ENCODE assay signal across 7 cellular contexts in genomic region chr4:5708171-5708828, GRCh38. TPM values are rescaled to one million over a fixed set of nuclear protein-coding genes. Genes with fewer than 3 reads are reported as not detected.
DNase-seq lines count a peak whose midpoint lies in the region; ATAC-seq and TF ChIP-seq lines count a peak whose summit lies in the region.

TSS of gene EVC2 (minus strand) at chr4:5708559. CDS start at chr4:5708513, 46 bp downstream.

- no peak within 1 kb of the TSS for H3K23ac ChIP-seq in H9 (ENCODE audit: insufficient read length, low read depth, low read length)

- peaks cover 23% of the 10 kb centered on the region for H3K23me2 ChIP-seq in H9 (ENCODE audit: insufficient read length, low read depth, low read length, poor library complexity, severe bottlenecking)

- H3K27me3 ChIP-seq in H9 (ENCODE audit: insufficient read depth, low read length) (peaks cover 5% of the 10 kb centered on the region; the same call in 1 of the 2 replicates), muscle layer of duodenum (ENCODE audit: low read depth, low read length) (no peaks in the 10 kb centered on the region), uterus (no peaks in the 10 kb centered on the region)

- H3K9ac ChIP-seq in H9 (ENCODE audit: extremely low read depth, insufficient read length, low read length): no peak within 1 kb of the TSS

- H3K79me2 ChIP-seq in H9 (ENCODE audit: insufficient read depth, low read length): no peaks in the 10 kb centered on the region; the same call in 1 of the 2 replicates

- ATAC-seq in HG03175 (IDR thresholded peaks at IDR 0.05; ENCODE audit: unreplicated experiment): no peak

- peak; percentile 26 to 65 for TF ChIP-seq POLR2A in uterus (IDR thresholded peaks at IDR 0.05)

- H4K20me1 ChIP-seq in H9 (ENCODE audit: control insufficient read depth, insufficient read depth, insufficient read length): no peaks in the 10 kb centered on the region

- no peak within 1 kb of the TSS for H2AK5ac ChIP-seq in H9 (ENCODE audit: insufficient read length, low read length)

- intact Hi-C loops in uterus (cut with DNase I; ENCODE audit: low total_unique reads): no loop called here

- H3K4me3 Mint-ChIP-seq in H9: peak within 1 kb of the TSS; percentile 73 to 77

- H2AFZ ChIP-seq in H9 (ENCODE audit: low read length): no peak within 1 kb of the TSS

- H3K56ac ChIP-seq in H9 (ENCODE audit: insufficient read length, low read depth, low read length): no peak within 1 kb of the TSS

- H3K27ac Mint-ChIP-seq in H9: no peak within 1 kb of the TSS

- no peak within 1 kb of the TSS for H4K91ac ChIP-seq in H9 (ENCODE audit: insufficient read length, low read depth, low read length)

- H3K79me1 ChIP-seq in H9 (ENCODE audit: insufficient read depth, low read depth, low read length, poor library complexity, severe bottlenecking): no peaks in the 10 kb centered on the region

- no peak within 1 kb of the TSS for H2BK15ac ChIP-seq in H9 (ENCODE audit: low read depth, low read length)

- no CpG with 5 or more reads among the region's 62 CpGs for WGBS in H9 (ENCODE audit: extremely low coverage, insufficient read length, low lambda C conversion rate)

- no peak within 1 kb of the TSS for H2BK5ac ChIP-seq in H9 (ENCODE audit: insufficient read length, low read length)

- peaks cover 0 to 9% of the 10 kb centered on the region in 2 donors for H3K36me3 ChIP-seq in muscle layer of duodenum (ENCODE audit: control insufficient read depth in 1 of 2, insufficient read depth in 2 of 2, low read length in 2 of 2)
- H3K36me3 ChIP-seq in uterus: no peaks in the 10 kb centered on the region

- no peak within 1 kb of the TSS for H3K18ac ChIP-seq in H9 (ENCODE audit: insufficient read length, low read depth, low read length)

- H3K9me3 Mint-ChIP-seq in H9: peaks cover 15 to 17% of the 10 kb centered on the region in 2 experiments

- no peak within 1 kb of the TSS for H2BK120ac ChIP-seq in H9 (ENCODE audit: low read depth, low read length, poor library complexity, severe bottlenecking)

- DNase-seq in H9: peak; percentile 65
- peak; percentile 68 for DNase-seq in activated CD8-positive, alpha-beta memory T cell treated with anti-CD3 and anti-CD28 coated beads, Interleukin-2, amount 50 U/mL, for 48 hours
- DNase-seq in fibroblast of the aortic adventitia (ENCODE audit: low read depth): peak; percentile 66
- DNase-seq in uterus: peak; percentile 82 to 83
- DNase-seq in NCI-H1417 (lab: John Stamatoyannopoulos, UW): no peak

- H4K5ac ChIP-seq in H9 (ENCODE audit: insufficient read length, low read depth, low read length): no peak within 1 kb of the TSS

- H3K9me3 ChIP-seq in H9 (ENCODE audit: control insufficient read depth, low read depth, low read length) (peaks cover 10% of the 10 kb centered on the region), muscle layer of duodenum (ENCODE audit: control insufficient read depth in 1 of 2, low read length in 2 of 2) (no peaks in the 10 kb centered on the region), uterus (no peaks in the 10 kb centered on the region)

- H3K4me3 ChIP-seq in fibroblast of the aortic adventitia (ENCODE audit: low read depth, low read length) (peak within 1 kb of the TSS; percentile 80), muscle layer of duodenum (ENCODE audit: low read depth in 1 of 2, low read length in 2 of 2) (peak within 1 kb of the TSS; percentile 63 to 86), uterus (peak within 1 kb of the TSS; percentile 53 to 82)

- peaks cover 28% of the 10 kb centered on the region for H3K27me3 Mint-ChIP-seq in H9 (ENCODE audit: low read depth)

- no peak within 1 kb of the TSS for H2BK20ac ChIP-seq in H9 (ENCODE audit: low read depth, low read length, poor library complexity, severe bottlenecking)

- H3K36me3 Mint-ChIP-seq in H9 (ENCODE audit: insufficient read depth in 1 of 3, low read depth in 3 of 3): peaks cover 16 to 32% (median 23%) of the 10 kb centered on the region in 3 experiments

- no peak within 1 kb of the TSS for H4K8ac ChIP-seq in H9 (replicated peaks; ENCODE audit: insufficient read length, low read depth, low read length)

- H3K14ac ChIP-seq in H9 (ENCODE audit: insufficient read depth, low read length): peak within 1 kb of the TSS; percentile 66

- no peak for TF ChIP-seq CTCF in H9 (conservative IDR thresholded peaks at IDR 0.05)
- TF ChIP-seq CTCF in fibroblast of the aortic adventitia (IDR thresholded peaks at IDR 0.05; ENCODE audit: insufficient read depth, low read length): no peak
- TF ChIP-seq CTCF in uterus (IDR thresholded peaks at IDR 0.05): no peak

- H3K4ac ChIP-seq in H9 (ENCODE audit: low read depth, low read length): no peak within 1 kb of the TSS

- no peak within 1 kb of the TSS for H3T11ph ChIP-seq in H9 (ENCODE audit: low read length)

- peaks cover 19 to 34% of the 10 kb centered on the region in 2 experiments for H3K4me1 Mint-ChIP-seq in H9

- peak within 1 kb of the TSS; percentile 77 for H3K4me2 ChIP-seq in H9 (ENCODE audit: insufficient read depth, insufficient read length, low read length)

- no peak within 1 kb of the TSS for H2BK12ac ChIP-seq in H9 (ENCODE audit: insufficient read length, low read depth, low read length)

- no peaks in the 10 kb centered on the region for H3K4me1 ChIP-seq in H9 (ENCODE audit: insufficient read depth, low read length)
- peaks cover 3 to 46% of the 10 kb centered on the region in 2 donors for H3K4me1 ChIP-seq in muscle layer of duodenum (ENCODE audit: control insufficient read depth in 1 of 2, insufficient read depth in 2 of 2, low read length in 2 of 2)
- peaks cover 8 to 19% of the 10 kb centered on the region in 2 donors for H3K4me1 ChIP-seq in uterus

- H3K27ac ChIP-seq in H9 (ENCODE audit: insufficient read length, low read depth, low read length) (no peak within 1 kb of the TSS), muscle layer of duodenum (ENCODE audit: low read length) (no peak within 1 kb of the TSS), uterus (peak within 1 kb of the TSS; percentile 90 to 91)

RNA-seq across cellular contexts. Expression of gene EVC2, which starts in this region (rescaled TPM):
- total RNA-seq in H9 (2021) (7.1 and 7.8 TPM in 2 replicates), fibroblast of the aortic adventitia (ENCODE audit: low replicate concordance) (15.5 and 17.1 TPM in 2 replicates), uterus (10 to 100 TPM in 3 of 4 donors, 1 to 10 TPM in 1; 5.6 to 21.8 (median 14.8) TPM)

Comparison
In these comparisons a context has a peak if more than half of its experiments do, and no peak if none do; other contexts are left out.
1. DNase-seq: peak in H9 (single experiment), activated CD8-positive, alpha-beta memory T cell treated with anti-CD3 and anti-CD28 coated beads, Interleukin-2, amount 50 U/mL, for 48 hours (single experiment), fibroblast of the aortic adventitia (single experiment) and uterus (2 of 2); none in NCI-H1417 (0 of 3).
2. H3K27ac ChIP-seq: peak in uterus (2 of 2); none in H9 (single experiment) and muscle layer of duodenum (single experiment).
3. Peak in every context shown above with its lines, with median percentiles within 50 percentile points of each other: H3K4me3 ChIP-seq.